In the genomic region with DNA sequence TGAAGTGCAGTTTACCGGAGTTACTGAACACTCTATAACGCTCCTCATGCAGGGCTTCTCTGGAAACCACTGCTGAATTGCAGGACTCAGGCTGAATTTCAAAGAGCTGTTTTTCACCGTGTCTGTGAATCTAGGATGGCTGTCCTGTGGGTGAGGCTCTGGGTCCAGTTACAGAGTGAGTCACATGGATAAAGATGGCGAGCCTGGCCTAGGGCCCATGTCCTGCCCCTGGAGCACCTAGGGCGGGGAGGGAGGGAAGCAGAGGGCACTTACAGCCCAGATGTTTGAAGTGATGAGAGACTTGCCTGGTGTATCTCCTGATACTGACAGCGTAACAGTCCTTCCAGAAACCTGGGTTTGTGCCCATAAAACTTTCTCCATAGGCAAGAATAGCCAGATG, we compare ENCODE assay signal across 16 cellular contexts.
"Had no signal": no experiment of that assay in that cellular context is flagged by ENCODE, and none has a peak within 500 bp of the region (broad histone marks: within the 10 kb centered on the region; RNA-seq: fewer than 3 reads in every experiment).

No MANE protein-coding gene starts in this region.

- H3K36me3 Mint-ChIP-seq: immature natural killer cell; naive thymus-derived CD8-positive, alpha-beta T cell; type B pancreatic cell had no signal

- H3K4me1 Mint-ChIP-seq: immature natural killer cell; naive thymus-derived CD8-positive, alpha-beta T cell had no signal

- H3K36me3 ChIP-seq: pancreas, prostate gland, stomach, suprapubic skin, thyroid gland, uterus had no signal

- H3K4me3 Mint-ChIP-seq: endodermal cell; immature natural killer cell; naive thymus-derived CD8-positive, alpha-beta T cell; neural crest cell; type B pancreatic cell had no signal

- H3K9me3 ChIP-seq: mucosa of descending colon, pancreas, prostate gland, stomach, suprapubic skin, thyroid gland, uterus had no signal

- H3K4me3 ChIP-seq: coronary artery, mucosa of descending colon, pancreas, prostate gland, stomach, suprapubic skin, thyroid gland, uterus had no signal

- H3K4me1 ChIP-seq: pancreas, prostate gland, uterus had no signal

- FAIRE-seq: endothelial cell of umbilical vein, pancreas, small intestine had no signal

- H3K27me3 Mint-ChIP-seq: type B pancreatic cell had no signal

- DNase-seq: immature natural killer cell had no signal

- H3K9me3 Mint-ChIP-seq: endodermal cell; immature natural killer cell; naive thymus-derived CD8-positive, alpha-beta T cell had no signal

- H3K27me3 ChIP-seq: foreskin keratinocyte, pancreas, stomach, suprapubic skin, thyroid gland, uterus had no signal

- H3K27ac ChIP-seq: coronary artery, foreskin keratinocyte, pancreas, prostate gland, stomach, suprapubic skin, thyroid gland, uterus had no signal

- H3K27ac Mint-ChIP-seq: endodermal cell; immature natural killer cell; naive thymus-derived CD8-positive, alpha-beta T cell; type B pancreatic cell had no signal
